Comparison of ENCODE assay signal across 13 cellular contexts in genomic region chr17:73288534-73289302, GRCh38. TPM values are rescaled to one million over a fixed set of nuclear protein-coding genes. Genes with fewer than 3 reads are reported as not detected.
DNase-seq lines count a peak whose midpoint lies in the region; ATAC-seq and TF ChIP-seq lines count a peak whose summit lies in the region.
"Had no signal": no experiment of that assay in that cellular context is flagged by ENCODE, and none has a peak within 500 bp of the region (broad histone marks: within the 10 kb centered on the region; RNA-seq: fewer than 3 reads in every experiment).

No MANE protein-coding gene starts in this region.

- peaks cover 52% of the 10 kb centered on the region for H4K20me1 ChIP-seq in osteoblast (ENCODE audit: insufficient read depth, low read length)

- no peak overlapping the region for H3K4me2 ChIP-seq in osteoblast (ENCODE audit: insufficient read depth, low read length)

- peaks cover 60% of the 10 kb centered on the region for H3K79me2 ChIP-seq in osteoblast (ENCODE audit: insufficient read depth, low read length)

- H3K27ac ChIP-seq in C4-2B, result peak overlapping the region; percentile 84
- H3K27ac ChIP-seq in angular gyrus (ENCODE audit: low read depth, low read length), result peak overlapping the region; percentile 19
- H3K27ac ChIP-seq in right cardiac atrium (ENCODE audit: low read length), result peak overlapping the region; percentile 32
- H3K27ac ChIP-seq in prostate gland, result peak overlapping the region; percentile 82 to 86
- no peak overlapping the region for H3K27ac ChIP-seq in osteoblast (ENCODE audit: low read depth, low read length)

- H2AFZ ChIP-seq in osteoblast (ENCODE audit: low read length), result no peak overlapping the region

- peak; percentile 58 for ATAC-seq in right cardiac atrium
- ATAC-seq in GM18868 (IDR thresholded peaks at IDR 0.05; ENCODE audit: unreplicated experiment), result no peak
- no peak for ATAC-seq in GM18867 (IDR thresholded peaks at IDR 0.05; ENCODE audit: unreplicated experiment)

- DNase-seq in right cardiac atrium, result peak; percentile 73 to 88 (median 83)
- peak; percentile 84 for DNase-seq in prostate gland (ENCODE audit: low spot score)
- DNase-seq in central memory CD4-positive, alpha-beta T cell, result no peak
- no peak for DNase-seq in osteoblast (ENCODE audit: insufficient read length, low spot score, missing footprints)
- DNase-seq: ACHN; activated CD4-positive, alpha-beta T cell treated with anti-CD3 and anti-CD28 coated beads for 1 hour; GF-D8; NCI-H187 treated with DMSO at 0.1 percent for 48 hours had no signal

- intact Hi-C loops in right cardiac atrium (cut with DNase I), result no loop called here
- intact Hi-C loops in prostate gland (cut with DNase I), result no loop called here

- H3K36me3 ChIP-seq in prostate gland, result no peaks in the 10 kb centered on the region
- H3K36me3 ChIP-seq in osteoblast (ENCODE audit: insufficient read depth, low read length), result peaks cover 13% of the 10 kb centered on the region

- 42% methylated on average over 19 of the region's 19 CpGs for WGBS in right cardiac atrium
- 40% methylated on average over 19 of the region's 19 CpGs for WGBS in prostate gland

- H3K4me3 ChIP-seq in right cardiac atrium (ENCODE audit: low read length), result no peak overlapping the region
- no peak overlapping the region for H3K4me3 ChIP-seq in prostate gland
- no peak overlapping the region for H3K4me3 ChIP-seq in osteoblast (ENCODE audit: insufficient read depth, low read length)

- no peaks in the 10 kb centered on the region for H3K27me3 ChIP-seq in right cardiac atrium (ENCODE audit: control insufficient read depth, insufficient read depth)
- H3K27me3 ChIP-seq in prostate gland (replicated peaks; ENCODE audit: insufficient read depth), result no peaks in the 10 kb centered on the region
- H3K27me3 ChIP-seq in osteoblast (ENCODE audit: insufficient read depth, low read length), result no peaks in the 10 kb centered on the region

- H3K4me1 ChIP-seq in right cardiac atrium (ENCODE audit: control insufficient read depth, insufficient read depth, low read length), result peaks cover 58% of the 10 kb centered on the region
- peaks cover 69% of the 10 kb centered on the region for H3K4me1 ChIP-seq in prostate gland (replicated peaks)
- peaks cover 65% of the 10 kb centered on the region for H3K4me1 ChIP-seq in osteoblast (ENCODE audit: insufficient read depth, low read length)

- no peak for TF ChIP-seq POLR2A in prostate gland (IDR thresholded peaks at IDR 0.05)

- no peaks in the 10 kb centered on the region for H3K9me3 ChIP-seq in right cardiac atrium (ENCODE audit: control insufficient read depth, low read length)
- H3K9me3 ChIP-seq in prostate gland, result no peaks in the 10 kb centered on the region
- H3K9me3 ChIP-seq in osteoblast (ENCODE audit: low read depth, low read length), result no peaks in the 10 kb centered on the region

- no peak for TF ChIP-seq CTCF in C4-2B (conservative IDR thresholded peaks at IDR 0.05)
- no peak for TF ChIP-seq CTCF in prostate gland (IDR thresholded peaks at IDR 0.05)
- no peak for TF ChIP-seq CTCF in osteoblast (IDR thresholded peaks at IDR 0.05; ENCODE audit: extremely low read depth, low read depth, low read length)

RNA-seq across cellular contexts. Expression of gene CDC42EP4, which starts 23.1 kb away (rescaled TPM):
- total RNA-seq in right cardiac atrium, result 10 to 100 TPM; 28.1 to 47.1 (median 38.4) TPM
- polyA plus RNA-seq in right cardiac atrium, result 31.9 TPM
- 100 to 1,000 TPM; 119 to 186 TPM for total RNA-seq in prostate gland
- total RNA-seq in osteoblast, result 13.8 and 16.3 TPM in 2 replicates

RNA-seq across cellular contexts. Expression of gene CPSF4L, which starts 27.0 kb away (rescaled TPM):
- total RNA-seq in right cardiac atrium, result not detected
- not detected for polyA plus RNA-seq in right cardiac atrium
- not detected for total RNA-seq in prostate gland
- not detected in 2 replicates for total RNA-seq in osteoblast
- total RNA-seq: lower leg skin had no signal

Comparison
In these comparisons a context has a peak if more than half of its experiments do, and no peak if none do; other contexts are left out.
1. ATAC-seq: peak in right cardiac atrium (2 of 2); none in GM18868 (single experiment) and GM18867 (single experiment).
2. DNase-seq: peak in right cardiac atrium (3 of 3) and prostate gland (single experiment); none in central memory CD4-positive, alpha-beta T cell (single experiment) and osteoblast (single experiment).